Comparison of ENCODE assay signal across 9 cellular contexts in the genomic region with DNA sequence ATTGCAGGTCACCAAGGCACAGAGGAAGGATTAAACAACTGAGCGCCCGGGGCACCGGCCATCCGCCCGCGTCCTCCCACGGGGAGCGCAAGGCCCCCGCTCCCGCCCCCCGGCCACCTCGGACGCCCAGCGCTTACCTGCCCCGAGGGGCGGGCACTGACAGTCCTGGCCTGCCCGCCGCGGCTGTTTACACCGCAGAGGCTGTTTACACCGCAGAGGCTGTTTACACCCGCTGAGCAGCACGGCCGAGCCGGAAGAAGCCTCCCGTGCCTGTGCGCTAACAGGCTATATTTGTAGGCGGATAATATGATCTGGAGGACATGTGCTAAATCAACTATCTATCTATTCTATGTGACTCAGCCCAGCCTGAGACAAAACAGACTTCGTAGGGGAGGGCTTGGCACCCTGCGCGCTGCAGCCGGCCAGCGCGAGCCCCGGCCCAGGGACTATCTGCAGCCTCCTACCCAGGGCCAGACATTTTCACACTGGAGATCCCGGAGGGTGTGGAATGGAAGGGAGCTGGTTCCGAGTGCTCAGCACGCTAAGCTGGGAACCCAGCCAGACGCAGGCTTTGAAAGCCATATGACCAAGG. TPM values are rescaled to one million over a fixed set of nuclear protein-coding genes. Genes with fewer than 3 reads are reported as not detected.
DNase-seq lines count a peak whose midpoint lies in the region; ATAC-seq and TF ChIP-seq lines count a peak whose summit lies in the region.
"Had no signal": no experiment of that assay in that cellular context is flagged by ENCODE, and none has a peak within 500 bp of the region (broad histone marks: within the 10 kb centered on the region; RNA-seq: fewer than 3 reads in every experiment).

A gene with protein sequence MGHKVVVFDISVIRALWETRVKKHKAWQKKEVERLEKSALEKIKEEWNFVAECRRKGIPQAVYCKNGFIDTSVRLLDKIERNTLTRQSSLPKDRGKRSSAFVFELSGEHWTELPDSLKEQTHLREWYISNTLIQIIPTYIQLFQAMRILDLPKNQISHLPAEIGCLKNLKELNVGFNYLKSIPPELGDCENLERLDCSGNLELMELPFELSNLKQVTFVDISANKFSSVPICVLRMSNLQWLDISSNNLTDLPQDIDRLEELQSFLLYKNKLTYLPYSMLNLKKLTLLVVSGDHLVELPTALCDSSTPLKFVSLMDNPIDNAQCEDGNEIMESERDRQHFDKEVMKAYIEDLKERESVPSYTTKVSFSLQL (minus strand): TSS at position 263 of the 592 bp plus-strand sequence. CDS start 14,711 bp downstream, outside the sequence.

- H3K36me3 Mint-ChIP-seq in activated CD4-positive, alpha-beta T cell treated with anti-CD3 and anti-CD28 coated beads, Interleukin-2, amount 10 ng/mL, durations not matched to agents 24 days and 14 days (ENCODE audit: low read depth): no peaks in the 10 kb centered on the region
- H3K36me3 Mint-ChIP-seq in endothelial cell (ENCODE audit: low read depth, unreplicated experiment) (no peaks in the 10 kb centered on the region), mesothelial cell of epicardium (no peaks in the 10 kb centered on the region)

- peak within 1 kb of the TSS; percentile 39 for H3K27ac ChIP-seq in thymus (ENCODE audit: low read depth)
- H3K27ac ChIP-seq: C4-2B had no signal

- peak within 1 kb of the TSS; percentile 59 for H3K4me3 ChIP-seq in thymus (ENCODE audit: low read length)

- peak within 1 kb of the TSS; percentile 67 for H3K4me3 Mint-ChIP-seq in activated CD4-positive, alpha-beta T cell treated with anti-CD3 and anti-CD28 coated beads, Interleukin-2, amount 10 ng/mL, durations not matched to agents 24 days and 14 days
- H3K4me3 Mint-ChIP-seq in endothelial cell (ENCODE audit: unreplicated experiment) (peak within 1 kb of the TSS; percentile 90), mesothelial cell of epicardium (peak within 1 kb of the TSS; percentile 74)

- no peak within 1 kb of the TSS for H3K27ac Mint-ChIP-seq in activated CD4-positive, alpha-beta T cell treated with anti-CD3 and anti-CD28 coated beads, Interleukin-2, amount 10 ng/mL, durations not matched to agents 24 days and 14 days
- H3K27ac Mint-ChIP-seq in endothelial cell (ENCODE audit: unreplicated experiment) (peak within 1 kb of the TSS; percentile 44), mesothelial cell of epicardium (peak within 1 kb of the TSS; percentile 44)

- H3K4me1 ChIP-seq in thymus (ENCODE audit: control insufficient read depth, insufficient read depth, low read length): peaks cover 3% of the 10 kb centered on the region

- H3K27me3 Mint-ChIP-seq in activated CD4-positive, alpha-beta T cell treated with anti-CD3 and anti-CD28 coated beads, Interleukin-2, amount 10 ng/mL, durations not matched to agents 24 days and 14 days: peaks cover 53% of the 10 kb centered on the region
- peaks cover 2% of the 10 kb centered on the region for H3K27me3 Mint-ChIP-seq in endothelial cell (ENCODE audit: unreplicated experiment)
- peaks cover 37% of the 10 kb centered on the region for H3K27me3 Mint-ChIP-seq in mesothelial cell of epicardium (ENCODE audit: low read depth)

- TF ChIP-seq CTCF in endothelial cell (IDR thresholded peaks at IDR 0.05; ENCODE audit: unreplicated experiment) (no peak), mesothelial cell of epicardium (IDR thresholded peaks at IDR 0.05; ENCODE audit: unreplicated experiment) (no peak)

- no peak for ATAC-seq in GM19328 (IDR thresholded peaks at IDR 0.05; ENCODE audit: unreplicated experiment)

- H3K27me3 ChIP-seq in thymus (ENCODE audit: control insufficient read depth, insufficient read depth): peaks cover 3% of the 10 kb centered on the region

- DNase-seq in NCI-H1417 (lab: John Stamatoyannopoulos, UW): peak in 2 of 3 experiments; percentile 45 to 70
- no peak for DNase-seq in NCI-H1417 treated with DMSO at 0.1 percent for 48 hours (lab: John Stamatoyannopoulos, UW)
- DNase-seq in activated CD4-positive, alpha-beta T cell treated with anti-CD3 and anti-CD28 coated beads, Interleukin-2, amount 10 ng/mL, durations not matched to agents 24 days and 14 days: peak; percentile 80
- DNase-seq in endothelial cell (ENCODE audit: low spot score): peak; percentile 31
- DNase-seq in mesothelial cell of epicardium (ENCODE audit: low spot score in 2 of 2, unreplicated experiment in 2 of 2): peak in 1 of 2 experiments; percentile 53
- DNase-seq in ureter (ENCODE audit: low spot score): no peak

- H3K36me3 ChIP-seq in thymus (ENCODE audit: control insufficient read depth, insufficient read depth): no peaks in the 10 kb centered on the region

- intact Hi-C loops in activated CD4-positive, alpha-beta T cell treated with anti-CD3 and anti-CD28 coated beads, Interleukin-2, amount 10 ng/mL, durations not matched to agents 24 days and 14 days (cut with micrococcal nuclease): no loop called here

- H3K9me3 Mint-ChIP-seq in activated CD4-positive, alpha-beta T cell treated with anti-CD3 and anti-CD28 coated beads, Interleukin-2, amount 10 ng/mL, durations not matched to agents 24 days and 14 days: peaks cover 4% of the 10 kb centered on the region
- no peaks in the 10 kb centered on the region for H3K9me3 Mint-ChIP-seq in endothelial cell (ENCODE audit: unreplicated experiment)
- peaks cover 13% of the 10 kb centered on the region for H3K9me3 Mint-ChIP-seq in mesothelial cell of epicardium

- H3K9me3 ChIP-seq in thymus (ENCODE audit: control insufficient read depth): no peaks in the 10 kb centered on the region

- peaks cover 12% of the 10 kb centered on the region for H3K4me1 Mint-ChIP-seq in activated CD4-positive, alpha-beta T cell treated with anti-CD3 and anti-CD28 coated beads, Interleukin-2, amount 10 ng/mL, durations not matched to agents 24 days and 14 days
- H3K4me1 Mint-ChIP-seq in endothelial cell (ENCODE audit: unreplicated experiment) (peaks cover 8% of the 10 kb centered on the region), mesothelial cell of epicardium (peaks cover 12% of the 10 kb centered on the region)

- 8% methylated on average over 39 of the region's 39 CpGs for WGBS in thymus

RNA-seq across cellular contexts. Expression of the gene that starts here (rescaled TPM):
- not detected in 2 replicates for total RNA-seq in activated CD4-positive, alpha-beta T cell treated with anti-CD3 and anti-CD28 coated beads, Interleukin-2, amount 10 ng/mL, durations not matched to agents 24 days and 14 days
- total RNA-seq in endothelial cell (ENCODE audit: unreplicated experiment) (0.23 TPM), mesothelial cell of epicardium (0.87 to 1.7 TPM (median 0.97 TPM) in 3 replicates), ureter (0.81 TPM)
- polyA plus RNA-seq in thymus: 2.4 TPM

Comparison
In these comparisons a context has a peak if more than half of its experiments do, and no peak if none do; other contexts are left out.
1. DNase-seq: peak in NCI-H1417 (2 of 3); none in NCI-H1417 treated with DMSO at 0.1 percent for 48 hours (single experiment) and ureter (single experiment).
2. Peak in DNase-seq in activated CD4-positive, alpha-beta T cell treated with anti-CD3 and anti-CD28 coated beads, Interleukin-2, amount 10 ng/mL, durations not matched to agents 24 days and 14 days; RNA of the gene not detected or under 1 TPM.
3. Peak in DNase-seq in endothelial cell; RNA of the gene not detected or under 1 TPM.
4. Peak in every context shown above with its lines, with median percentiles within 50 percentile points of each other: H3K4me3 Mint-ChIP-seq.